In genomic region chr1:228374711-228375577, GRCh38 we compare ENCODE assay signal across 12 cellular contexts. TPM values are rescaled to one million over a fixed set of nuclear protein-coding genes. Genes with fewer than 3 reads are reported as not detected.
DNase-seq lines count a peak whose midpoint lies in the region; ATAC-seq and TF ChIP-seq lines count a peak whose summit lies in the region.
"Had no signal": no experiment of that assay in that cellular context is flagged by ENCODE, and none has a peak within 500 bp of the region (broad histone marks: within the 10 kb centered on the region; RNA-seq: fewer than 3 reads in every experiment).

No MANE protein-coding gene starts in this region.

- no peak for TF ChIP-seq CTCF in AG09319 (IDR thresholded peaks at IDR 0.05; ENCODE audit: low read depth, low read length)
- TF ChIP-seq CTCF in gastroesophageal sphincter (IDR thresholded peaks at IDR 0.05) = no peak
- no peak for TF ChIP-seq CTCF in ovary (IDR thresholded peaks at IDR 0.05)
- TF ChIP-seq CTCF in WERI-Rb-1 (IDR thresholded peaks at IDR 0.05; ENCODE audit: low read depth, low read length) = no peak

- H3K9me3 ChIP-seq in adipocyte (ENCODE audit: control insufficient read depth, low read length) (no peaks in the 10 kb centered on the region), gastroesophageal sphincter (no peaks in the 10 kb centered on the region), ovary (no peaks in the 10 kb centered on the region), WERI-Rb-1 (ENCODE audit: severe bottlenecking) (no peaks in the 10 kb centered on the region)

- H3K36me3 ChIP-seq in adipocyte (ENCODE audit: control insufficient read depth, insufficient read depth, low read length, severe bottlenecking) (no peaks in the 10 kb centered on the region), gastroesophageal sphincter (no peaks in the 10 kb centered on the region), ovary (no peaks in the 10 kb centered on the region), WERI-Rb-1 (no peaks in the 10 kb centered on the region)

- TF ChIP-seq POLR2A in gastroesophageal sphincter (IDR thresholded peaks at IDR 0.05) (no peak), ovary (IDR thresholded peaks at IDR 0.05) (no peak)

- TF ChIP-seq EP300 in gastroesophageal sphincter (IDR thresholded peaks at IDR 0.05) = no peak
- TF ChIP-seq EP300 in ovary (IDR thresholded peaks at IDR 0.05) = peak; percentile 36

- H3K4me1 ChIP-seq in adipocyte (ENCODE audit: control insufficient read depth, insufficient read depth, low read length) (peaks cover 17% of the 10 kb centered on the region), gastroesophageal sphincter (peaks cover 0 to 45% (median 7%) of the 10 kb centered on the region in 3 donors), ovary (ENCODE audit: insufficient read depth) (peaks cover 14% of the 10 kb centered on the region)

- no peak overlapping the region for H3K4me3 ChIP-seq in adipocyte (ENCODE audit: low read length)
- H3K4me3 ChIP-seq in gastroesophageal sphincter = no peak overlapping the region
- H3K4me3 ChIP-seq in ovary = no peak overlapping the region
- H3K4me3 ChIP-seq in WERI-Rb-1 (ENCODE audit: low read depth, low read length) = no peak overlapping the region

- WGBS in gastroesophageal sphincter (ENCODE audit: low coverage in 1 of 2), 2 donors = 40% methylated on average over 1 of the region's 25 CpGs; no CpG with 5 or more reads in 1 of the 2 donors
- WGBS in ovary, 3 donors = 22 to 28% (median 23%) methylated on average over 19 to 25 of the region's 25 CpGs

- H3K27ac ChIP-seq in gastroesophageal sphincter (peak overlapping the region in 3 of 4 donors; percentile 69 to 85 (median 78)), ovary (peak overlapping the region; percentile 81 to 87), WERI-Rb-1 (no peak overlapping the region)

- DNase-seq in AG09319 (ENCODE audit: extremely low read depth, low read depth) = peak; percentile 96
- no peak for DNase-seq in adipocyte (ENCODE audit: low read depth)
- DNase-seq in ovary = peak; percentile 94 to 96 (median 95)
- DNase-seq in stimulated activated CD4-positive, alpha-beta T cell treated with anti-CD3 and anti-CD28 coated beads, Interleukin-4, amount 100 ng/mL, for 24 hours = no peak
- no peak for DNase-seq in activated T-cell treated with anti-CD3 and anti-CD28 coated beads, Interleukin-2, amount 50 U/mL, for 1 hour
- DNase-seq in WERI-Rb-1 = no peak
- DNase-seq: activated B cell treated with CpG ODN at 0.5 μM for 24 hours; NCI-H748 treated with DMSO at 0.1 percent for 48 hours; stimulated activated naive CD8-positive, alpha-beta T cell treated with anti-CD3 and anti-CD28 coated beads, Interleukin-15, Interleukin-2, amounts not matched to agents 100 U/mL and 50 U/mL, for 24 hours had no signal

- peak overlapping the region; percentile 37 for H3K9ac ChIP-seq in adipocyte (ENCODE audit: low read length)

- ATAC-seq in gastroesophageal sphincter (peak; percentile 85), HG02840 (IDR thresholded peaks at IDR 0.05; ENCODE audit: low FRiP score, unreplicated experiment) (no peak)
- ATAC-seq: stimulated activated naive CD8-positive, alpha-beta T cell treated with anti-CD3 and anti-CD28 coated beads, Interleukin-15, Interleukin-2, amounts not matched to agents 100 U/mL and 50 U/mL, for 24 hours had no signal

- intact Hi-C loops in ovary (cut with DNase I) = loop anchor here in 1 of 4 donors (10.0 kb wide), 1 partner anchor 80 kb away; a partner anchor contains a TSS

- H3K27me3 ChIP-seq in adipocyte (replicated peaks; ENCODE audit: control insufficient read depth, insufficient read depth, low read length) (peaks cover 33% of the 10 kb centered on the region), gastroesophageal sphincter (peaks cover 16% of the 10 kb centered on the region), ovary (no peaks in the 10 kb centered on the region), WERI-Rb-1 (ENCODE audit: insufficient read depth, low read depth, severe bottlenecking) (no peaks in the 10 kb centered on the region)

RNA-seq across cellular contexts. Expression of gene TRIM11, which starts 31.7 kb away (rescaled TPM):
- 10 to 100 TPM; 16.3 to 24.6 (median 21.9) TPM for total RNA-seq in gastroesophageal sphincter
- total RNA-seq in ovary = 10 to 100 TPM; 15.2 to 24.1 (median 20.0) TPM
- polyA plus RNA-seq in ovary = 10 to 100 TPM in 1 of 2 donors, 1 to 10 TPM in 1; 2.4 to 10.3 TPM

RNA-seq across cellular contexts. Expression of gene TRIM17, which starts 41.7 kb away (rescaled TPM):
- total RNA-seq in gastroesophageal sphincter (not detected), ovary (1 to 10 TPM; 1.7 to 10.0 (median 3.1) TPM)
- polyA plus RNA-seq in ovary = 1 to 10 TPM in 1 of 2 donors, under 1 TPM in 1; 0.72 to 1.4 TPM
- total RNA-seq: activated B cell treated with CpG ODN at 0.5 μM for 24 hours, dermis microvascular lymphatic vessel endothelial cell had no signal

Comparison
In these comparisons a context has a peak if more than half of its experiments do, and no peak if none do; other contexts are left out.
1. DNase-seq: peak in AG09319 (single experiment) and ovary (5 of 5); none in adipocyte (single experiment), stimulated activated CD4-positive, alpha-beta T cell treated with anti-CD3 and anti-CD28 coated beads, Interleukin-4, amount 100 ng/mL, for 24 hours (single experiment), activated T-cell treated with anti-CD3 and anti-CD28 coated beads, Interleukin-2, amount 50 U/mL, for 1 hour (single experiment) and WERI-Rb-1 (single experiment).